In genomic region chr5:28397502-28397941, GRCh38 we compare ENCODE assay signal across 14 cellular contexts.
DNase-seq lines count a peak whose midpoint lies in the region; ATAC-seq and TF ChIP-seq lines count a peak whose summit lies in the region.
"Had no signal": no experiment of that assay in that cellular context is flagged by ENCODE, and none has a peak within 500 bp of the region (broad histone marks: within the 10 kb centered on the region; RNA-seq: fewer than 3 reads in every experiment).

No MANE protein-coding gene starts in this region.

- H3K9ac ChIP-seq in MM.1S (ENCODE audit: low read length) = no peak overlapping the region

- H3K27ac ChIP-seq in A673 (ENCODE audit: low read depth, low read length, poor library complexity, severe bottlenecking) (no peak overlapping the region), MM.1S (ENCODE audit: low read length) (peak overlapping the region; percentile 26; the same call in 1 of the 2 replicates), mesodermal cell (ENCODE audit: low read depth, low read length, severe bottlenecking) (peak overlapping the region; percentile 80), coronary artery (no peak overlapping the region)
- H3K27ac ChIP-seq: transverse colon had no signal

- peak; percentile 77 for DNase-seq in A673 (ENCODE audit: low spot score)
- no peak for DNase-seq in MM.1S
- no peak for DNase-seq in chondrocyte (ENCODE audit: low spot score)
- no peak for DNase-seq in coronary artery (ENCODE audit: low spot score)
- no peak for DNase-seq in KBM-7
- no peak for DNase-seq in stimulated activated CD4-positive, alpha-beta T cell treated with anti-CD3 and anti-CD28 coated beads, Interleukin-12 subunit alpha, Interleukin-12 subunit beta, amount 100 ng/mL, for 4 hours
- DNase-seq: DMS 273 treated with DMSO at 0.1 percent for 48 hours, left colon, nucleus accumbens, transverse colon had no signal

- H3K36me3 Mint-ChIP-seq in chondrocyte (ENCODE audit: low read depth) = no peaks in the 10 kb centered on the region
- H3K36me3 Mint-ChIP-seq: activated naive CD4-positive, alpha-beta T cell treated with anti-CD3 and anti-CD28 coated beads, Interleukin-2, amount 50 U/mL, for 24 hours had no signal

- H3K4me3 Mint-ChIP-seq in chondrocyte (ENCODE audit: unreplicated experiment) = no peak overlapping the region
- H3K4me3 Mint-ChIP-seq: activated naive CD4-positive, alpha-beta T cell treated with anti-CD3 and anti-CD28 coated beads, Interleukin-2, amount 50 U/mL, for 24 hours; dendritic cell treated with granulocyte-macrophage colony-stimulating factor and Interleukin-4, amounts not matched to agents 40 ng/mL and 50 ng/mL, for 4 days had no signal

- intact Hi-C loops in A673 (cut with micrococcal nuclease; ENCODE audit: unreplicated experiment) = no loop called here

- peak overlapping the region; percentile 46 for H3K27ac Mint-ChIP-seq in chondrocyte (ENCODE audit: unreplicated experiment)
- H3K27ac Mint-ChIP-seq: activated naive CD4-positive, alpha-beta T cell treated with anti-CD3 and anti-CD28 coated beads, Interleukin-2, amount 50 U/mL, for 24 hours; dendritic cell treated with granulocyte-macrophage colony-stimulating factor and Interleukin-4, amounts not matched to agents 40 ng/mL and 50 ng/mL, for 4 days had no signal

- H3K27me3 ChIP-seq in A673 (replicated peaks; ENCODE audit: insufficient read depth, low read depth, low read length, poor library complexity) (no peaks in the 10 kb centered on the region), MM.1S (replicated peaks; ENCODE audit: insufficient read depth, low read length) (no peaks in the 10 kb centered on the region)
- H3K27me3 ChIP-seq: transverse colon had no signal

- H3K9me3 ChIP-seq in A673 (ENCODE audit: low read depth, low read length, poor library complexity, severe bottlenecking) (no peaks in the 10 kb centered on the region), MM.1S (replicated peaks; ENCODE audit: insufficient read depth, low read length) (no peaks in the 10 kb centered on the region), mesodermal cell (ENCODE audit: control insufficient read depth, low read length) (no peaks in the 10 kb centered on the region)
- H3K9me3 ChIP-seq: transverse colon had no signal

- H3K4me1 Mint-ChIP-seq in chondrocyte (ENCODE audit: low read depth) = peaks cover 19% of the 10 kb centered on the region
- H3K4me1 Mint-ChIP-seq: activated naive CD4-positive, alpha-beta T cell treated with anti-CD3 and anti-CD28 coated beads, Interleukin-2, amount 50 U/mL, for 24 hours had no signal

- H3K4me3 ChIP-seq in A673 (ENCODE audit: low read depth, low read length, poor library complexity, severe bottlenecking) (no peak overlapping the region), MM.1S (ENCODE audit: low read length) (no peak overlapping the region), mesodermal cell (ENCODE audit: extremely low read depth, insufficient read depth, low read length, poor library complexity, severe bottlenecking) (no peak overlapping the region), coronary artery (no peak overlapping the region)
- H3K4me3 ChIP-seq: transverse colon had no signal

- ATAC-seq in HG03196 (IDR thresholded peaks at IDR 0.05; ENCODE audit: unreplicated experiment) = no peak
- ATAC-seq: left colon had no signal

- BruUV-seq in A673 (replicated peaks; lab: Mats Ljungman, UMichigan) = no TSS peak

- H3F3A ChIP-seq in MM.1S (ENCODE audit: insufficient read depth, low read length) = 0 out of 2 replicates have a peak, but pooled peaks cover 4% of the 10 kb centered on the region

- no peak overlapping the region for H2AFZ ChIP-seq in MM.1S (ENCODE audit: low read length)

- H3K9me3 Mint-ChIP-seq in chondrocyte (ENCODE audit: low read depth) = no peaks in the 10 kb centered on the region

- no peaks in the 10 kb centered on the region for H3K79me2 ChIP-seq in MM.1S (ENCODE audit: low read length)

- H3K36me3 ChIP-seq in A673 (ENCODE audit: insufficient read depth, low read length, poor library complexity, severe bottlenecking) (no peaks in the 10 kb centered on the region), MM.1S (replicated peaks; ENCODE audit: insufficient read depth, low read length) (no peaks in the 10 kb centered on the region), mesodermal cell (ENCODE audit: control insufficient read depth, insufficient read depth, low read length) (no peaks in the 10 kb centered on the region)
- H3K36me3 ChIP-seq: transverse colon had no signal

- H3K9me2 ChIP-seq in MM.1S (replicated peaks; ENCODE audit: insufficient read depth, low read length) = peaks cover 3% of the 10 kb centered on the region; the same call in 1 of the 2 replicates

- H3K4me1 ChIP-seq in A673 (ENCODE audit: insufficient read depth, low read length, poor library complexity, severe bottlenecking) = peaks cover 12% of the 10 kb centered on the region
- peaks cover 22% of the 10 kb centered on the region for H3K4me1 ChIP-seq in MM.1S (ENCODE audit: low read length)
- peaks cover 13% of the 10 kb centered on the region for H3K4me1 ChIP-seq in mesodermal cell (ENCODE audit: control insufficient read depth, insufficient read depth, low read length, poor library complexity, severe bottlenecking)
- H3K4me1 ChIP-seq: transverse colon had no signal

- no peaks in the 10 kb centered on the region for H3K27me3 Mint-ChIP-seq in chondrocyte (ENCODE audit: low read depth)
- H3K27me3 Mint-ChIP-seq: activated naive CD4-positive, alpha-beta T cell treated with anti-CD3 and anti-CD28 coated beads, Interleukin-2, amount 50 U/mL, for 24 hours; dendritic cell treated with granulocyte-macrophage colony-stimulating factor and Interleukin-4, amounts not matched to agents 40 ng/mL and 50 ng/mL, for 4 days had no signal

- 17 to 20% methylated on average over 1 to 4 of the region's 4 CpGs for WGBS in mesodermal cell (ENCODE audit: insufficient coverage in 2 of 2), 2 experiments

- in situ Hi-C loops in KBM-7 (cut with MboI; ENCODE audit: low pct_unique_long_range_greater_than_20kb, low sequenced_read_pairs) = no loop called here

- CTCF ChIA-PET in A673 (lab: Charles Lee) = no interaction called here

- no peaks in the 10 kb centered on the region for H4K20me1 ChIP-seq in MM.1S (ENCODE audit: insufficient read depth, low read length)

- no peak overlapping the region; the same call in 1 of the 2 replicates for H3K4me2 ChIP-seq in MM.1S (ENCODE audit: low read depth, low read length)

- TF ChIP-seq CTCF in A673 (conservative IDR thresholded peaks at IDR 0.05; ENCODE audit: low read depth, low read length) = no peak
- TF ChIP-seq CTCF in MM.1S (IDR thresholded peaks at IDR 0.05; ENCODE audit: low read length) = no peak
- no peak for TF ChIP-seq CTCF in chondrocyte (IDR thresholded peaks at IDR 0.05)
- TF ChIP-seq CTCF in coronary artery (IDR thresholded peaks at IDR 0.05) = no peak

- POLR2A ChIA-PET in A673 (lab: Charles Lee; ENCODE audit: low non-redundant PET) = no interaction called here

Comparison
In these comparisons a context has a peak if more than half of its experiments do, and no peak if none do; other contexts are left out.
1. H3K27ac ChIP-seq: peak in MM.1S (single experiment) and mesodermal cell (single experiment); none in A673 (single experiment) and coronary artery (0 of 2).